1 cellular context compared by ENCODE assay signal in genomic region chr14:85583311-85583710, GRCh38.
TF ChIP-seq lines count a peak whose summit lies in the region.

No MANE protein-coding gene starts in this region.

TF ChIP-seq in IMR-90, 13 proteins besides CTCF, POLR2A, EP300 and RAD21:
- TF ChIP-seq SMC3 (IDR thresholded peaks at IDR 0.05; ENCODE audit: low read depth, low read length) (no peak), RFX5 (IDR thresholded peaks at IDR 0.05; ENCODE audit: low read depth, low read length) (no peak), MAFK (IDR thresholded peaks at IDR 0.05; ENCODE audit: low read depth, low read length) (no peak), MAZ (IDR thresholded peaks at IDR 0.05; ENCODE audit: borderline replicate concordance, low read depth, low read length) (no peak), NFE2L2 (IDR thresholded peaks at IDR 0.05; ENCODE audit: low read depth, low read length) (no peak), BHLHE40 (IDR thresholded peaks at IDR 0.05; ENCODE audit: low read depth, low read length) (no peak), FOS (IDR thresholded peaks at IDR 0.05; ENCODE audit: low read depth, low read length) (no peak), CEBPB (IDR thresholded peaks at IDR 0.05; ENCODE audit: low read depth, low read length) (no peak), RCOR1 (IDR thresholded peaks at IDR 0.05; ENCODE audit: insufficient replicate concordance, low read length) (no peak), CHD1 (IDR thresholded peaks at IDR 0.05; ENCODE audit: low read depth, low read length) (no peak), MXI1 (IDR thresholded peaks at IDR 0.05; ENCODE audit: borderline replicate concordance, low read depth, low read length) (no peak), USF2 (IDR thresholded peaks at IDR 0.05; ENCODE audit: low read depth, low read length) (no peak)
- TF ChIP-seq, protein P1, sequence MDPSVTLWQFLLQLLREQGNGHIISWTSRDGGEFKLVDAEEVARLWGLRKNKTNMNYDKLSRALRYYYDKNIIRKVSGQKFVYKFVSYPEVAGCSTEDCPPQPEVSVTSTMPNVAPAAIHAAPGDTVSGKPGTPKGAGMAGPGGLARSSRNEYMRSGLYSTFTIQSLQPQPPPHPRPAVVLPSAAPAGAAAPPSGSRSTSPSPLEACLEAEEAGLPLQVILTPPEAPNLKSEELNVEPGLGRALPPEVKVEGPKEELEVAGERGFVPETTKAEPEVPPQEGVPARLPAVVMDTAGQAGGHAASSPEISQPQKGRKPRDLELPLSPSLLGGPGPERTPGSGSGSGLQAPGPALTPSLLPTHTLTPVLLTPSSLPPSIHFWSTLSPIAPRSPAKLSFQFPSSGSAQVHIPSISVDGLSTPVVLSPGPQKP (IDR thresholded peaks at IDR 0.05; ENCODE audit: borderline replicate concordance, low read depth, low read length): no peak
